Comparison of ENCODE assay signal across 8 cellular contexts in the genomic region with DNA sequence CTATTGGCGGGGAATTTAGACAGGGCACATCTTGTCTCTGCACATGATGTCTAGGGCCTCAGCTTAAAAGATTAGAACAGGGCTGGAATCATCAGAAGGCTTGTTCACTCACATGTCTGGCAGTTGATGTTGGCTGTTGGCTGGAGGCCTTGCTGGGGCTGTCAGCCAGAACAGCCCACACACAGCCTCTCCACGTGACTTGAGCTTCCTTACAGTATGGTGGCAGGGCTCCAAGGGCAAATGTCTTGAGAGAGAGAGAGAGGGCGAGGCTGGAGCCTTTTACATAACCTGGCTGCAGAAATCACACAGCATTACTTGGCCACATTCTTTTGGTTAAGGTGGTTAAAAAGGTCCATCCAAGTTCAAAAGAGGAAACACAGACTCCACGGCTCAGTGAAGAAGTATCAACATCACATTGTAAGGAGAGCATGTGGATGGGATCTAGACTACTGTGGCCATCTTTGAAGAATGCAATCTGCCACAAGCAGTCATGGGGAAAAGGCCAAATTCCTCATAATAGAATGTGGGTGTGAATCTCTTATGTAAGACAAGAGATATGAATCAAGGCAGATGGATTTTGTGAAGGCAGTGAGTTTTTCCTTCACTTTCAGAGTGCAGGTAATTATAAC. TPM values are rescaled to one million over a fixed set of nuclear protein-coding genes. Genes with fewer than 3 reads are reported as not detected.
DNase-seq lines count a peak whose midpoint lies in the region; ATAC-seq and TF ChIP-seq lines count a peak whose summit lies in the region.

No MANE protein-coding gene starts in this region.

- no peak for TF ChIP-seq POLR2A in esophagus muscularis mucosa (IDR thresholded peaks at IDR 0.05; ENCODE audit: low read depth)

- DNase-seq in T-helper 1 cell, result no peak
- DNase-seq in SJSA1 (ENCODE audit: low read depth in 1 of 2, low spot score in 2 of 2), result peak; percentile 41 to 56
- DNase-seq in esophagus muscularis mucosa (ENCODE audit: extremely low spot score), result peak; percentile 95
- no peak for DNase-seq in SKM-1 (lab: John Stamatoyannopoulos, UW; ENCODE audit: unreplicated experiment)
- no peak for DNase-seq in stimulated activated naive CD8-positive, alpha-beta T cell treated with anti-CD3 and anti-CD28 coated beads, Interleukin-15, amount 100 ng/mL, for 72 hours

- H3K4me3 Mint-ChIP-seq in T-helper 1 cell treated with Interleukin-12 subunit alpha and Interleukin-12 subunit beta and Interleukin-4 antibody, amounts not matched to agents 30 μg/mL and 1 μg/mL, for 36 hours, result no peak overlapping the region
- H3K4me3 Mint-ChIP-seq in stimulated activated naive CD8-positive, alpha-beta T cell treated with anti-CD3 and anti-CD28 coated beads, Interleukin-15, amount 100 ng/mL, for 72 hours, result peak overlapping the region in 1 of 2 donors; percentile 52

- H3K27ac ChIP-seq in SJSA1 (no peak overlapping the region), esophagus muscularis mucosa (replicated peaks in 1 of 4) (peak overlapping the region; percentile 65 to 75 (median 72)), parathyroid adenoma (peak overlapping the region; percentile 37)

- peaks cover 5% of the 10 kb centered on the region for H3K9me3 Mint-ChIP-seq in T-helper 1 cell treated with Interleukin-12 subunit alpha and Interleukin-12 subunit beta and Interleukin-4 antibody, amounts not matched to agents 30 μg/mL and 1 μg/mL, for 36 hours
- H3K9me3 Mint-ChIP-seq in stimulated activated naive CD8-positive, alpha-beta T cell treated with anti-CD3 and anti-CD28 coated beads, Interleukin-15, amount 100 ng/mL, for 72 hours, result peaks cover 4 to 7% of the 10 kb centered on the region in 2 donors

- H3K27me3 ChIP-seq in SJSA1 (replicated peaks) (no peaks in the 10 kb centered on the region), esophagus muscularis mucosa (no peaks in the 10 kb centered on the region), parathyroid adenoma (ENCODE audit: control insufficient read depth, insufficient read depth, low read length) (no peaks in the 10 kb centered on the region)

- intact Hi-C loops in esophagus muscularis mucosa (cut with DNase I), result loop anchor here (5.0 kb wide), 1 partner anchor 118 kb away; a partner anchor contains a TSS

- H3K4me2 ChIP-seq in parathyroid adenoma (ENCODE audit: low read length), result no peak overlapping the region

- H3K4me1 ChIP-seq in SJSA1 (replicated peaks) (peaks cover 9% of the 10 kb centered on the region), esophagus muscularis mucosa (peaks cover 30 to 34% (median 31%) of the 10 kb centered on the region in 4 donors), parathyroid adenoma (peaks cover 9% of the 10 kb centered on the region)

- peaks cover 41% of the 10 kb centered on the region for H3K4me1 Mint-ChIP-seq in T-helper 1 cell treated with Interleukin-12 subunit alpha and Interleukin-12 subunit beta and Interleukin-4 antibody, amounts not matched to agents 30 μg/mL and 1 μg/mL, for 36 hours (ENCODE audit: low read depth)
- H3K4me1 Mint-ChIP-seq in stimulated activated naive CD8-positive, alpha-beta T cell treated with anti-CD3 and anti-CD28 coated beads, Interleukin-15, amount 100 ng/mL, for 72 hours, result peaks cover 62% of the 10 kb centered on the region

- H3K9ac ChIP-seq in parathyroid adenoma, result no peak overlapping the region

- H3K27me3 Mint-ChIP-seq in T-helper 1 cell treated with Interleukin-12 subunit alpha and Interleukin-12 subunit beta and Interleukin-4 antibody, amounts not matched to agents 30 μg/mL and 1 μg/mL, for 36 hours (ENCODE audit: low read depth), result no peaks in the 10 kb centered on the region
- no peaks in the 10 kb centered on the region for H3K27me3 Mint-ChIP-seq in stimulated activated naive CD8-positive, alpha-beta T cell treated with anti-CD3 and anti-CD28 coated beads, Interleukin-15, amount 100 ng/mL, for 72 hours

- no peaks in the 10 kb centered on the region for H3K9me3 ChIP-seq in SJSA1 (replicated peaks)
- no peaks in the 10 kb centered on the region for H3K9me3 ChIP-seq in esophagus muscularis mucosa
- H3K9me3 ChIP-seq in parathyroid adenoma (ENCODE audit: control insufficient read depth, low read length), result no peaks in the 10 kb centered on the region

- H3K36me3 Mint-ChIP-seq in T-helper 1 cell treated with Interleukin-12 subunit alpha and Interleukin-12 subunit beta and Interleukin-4 antibody, amounts not matched to agents 30 μg/mL and 1 μg/mL, for 36 hours (ENCODE audit: low read depth), result peaks cover 36% of the 10 kb centered on the region

- peak overlapping the region; percentile 80 for H3K27ac Mint-ChIP-seq in T-helper 1 cell treated with Interleukin-12 subunit alpha and Interleukin-12 subunit beta and Interleukin-4 antibody, amounts not matched to agents 30 μg/mL and 1 μg/mL, for 36 hours
- H3K27ac Mint-ChIP-seq in stimulated activated naive CD8-positive, alpha-beta T cell treated with anti-CD3 and anti-CD28 coated beads, Interleukin-15, amount 100 ng/mL, for 72 hours, result peak overlapping the region in 1 of 2 donors; percentile 79

- ATAC-seq in GM21576 (IDR thresholded peaks at IDR 0.05; ENCODE audit: unreplicated experiment), result no peak
- ATAC-seq in stimulated activated naive CD8-positive, alpha-beta T cell treated with anti-CD3 and anti-CD28 coated beads, Interleukin-15, amount 100 ng/mL, for 72 hours, result no peak

- no peaks in the 10 kb centered on the region for H3K79me2 ChIP-seq in parathyroid adenoma

- TF ChIP-seq EP300 in esophagus muscularis mucosa (IDR thresholded peaks at IDR 0.05), result peak; percentile 56

- 15% methylated on average over 4 of the region's 4 CpGs for WGBS in esophagus muscularis mucosa

- no peak overlapping the region for H3K4me3 ChIP-seq in SJSA1
- H3K4me3 ChIP-seq in esophagus muscularis mucosa, result no peak overlapping the region
- no peak overlapping the region for H3K4me3 ChIP-seq in parathyroid adenoma (ENCODE audit: low read depth, low read length)

- TF ChIP-seq CTCF in esophagus muscularis mucosa (IDR thresholded peaks at IDR 0.05) (no peak), parathyroid adenoma (IDR thresholded peaks at IDR 0.05) (no peak)

- no peaks in the 10 kb centered on the region for H3K36me3 ChIP-seq in SJSA1
- no peaks in the 10 kb centered on the region for H3K36me3 ChIP-seq in esophagus muscularis mucosa
- H3K36me3 ChIP-seq in parathyroid adenoma (ENCODE audit: control insufficient read depth, insufficient read depth, low read length), result no peaks in the 10 kb centered on the region

- H2AFZ ChIP-seq in parathyroid adenoma, result no peak overlapping the region

RNA-seq across cellular contexts. Expression of a gene that starts 30.4 kb away (rescaled TPM):
- 275 and 427 TPM in 2 replicates for total RNA-seq in SJSA1 (2014; rRNA removed; shearing (Covaris generic))
- 100 to 1,000 TPM in 1 of 4 donors, 10 to 100 TPM in 3; 41.4 to 100 (median 56.8) TPM for total RNA-seq in esophagus muscularis mucosa

RNA-seq across cellular contexts. Expression of a gene that starts 54.8 kb away (rescaled TPM):
- 5.3 and 8.2 TPM in 2 replicates for total RNA-seq in SJSA1 (2014; rRNA removed; shearing (Covaris generic))
- total RNA-seq in esophagus muscularis mucosa, result 10 to 100 TPM in 3 of 4 donors, 1 to 10 TPM in 1; 8.3 to 14.6 (median 11.6) TPM

RNA-seq across cellular contexts. Expression of a gene that starts 57.3 kb away (rescaled TPM):
- total RNA-seq in SJSA1 (2014; rRNA removed; shearing (Covaris generic)), result 14.8 and 16.4 TPM in 2 replicates
- 1 to 10 TPM; 2.8 to 9.9 (median 7.4) TPM for total RNA-seq in esophagus muscularis mucosa

Comparison
In these comparisons a context has a peak if more than half of its experiments do, and no peak if none do; other contexts are left out.
1. DNase-seq: peak in SJSA1 (2 of 2) and esophagus muscularis mucosa (single experiment); none in T-helper 1 cell (0 of 5), SKM-1 (single experiment) and stimulated activated naive CD8-positive, alpha-beta T cell treated with anti-CD3 and anti-CD28 coated beads, Interleukin-15, amount 100 ng/mL, for 72 hours (0 of 2).